In genomic region chr12:91414147-91414546, GRCh38 we compare ENCODE assay signal across 15 cellular contexts.
"Had no signal": no experiment of that assay in that cellular context is flagged by ENCODE, and none has a peak within 500 bp of the region (broad histone marks: within the 10 kb centered on the region; RNA-seq: fewer than 3 reads in every experiment).

No MANE protein-coding gene starts in this region.

- H3K27ac ChIP-seq: body of pancreas, gastrocnemius medialis, neutrophil, tibial artery had no signal

- H3K9me3 ChIP-seq: body of pancreas, gastrocnemius medialis, neutrophil, tibial artery had no signal

- H3K27me3 ChIP-seq: body of pancreas, gastrocnemius medialis, neutrophil, tibial artery had no signal

- H3K36me3 ChIP-seq: gastrocnemius medialis, neutrophil, tibial artery had no signal

- ATAC-seq: activated T-helper 17 cell treated with anti-CD3 and anti-CD28 coated beads, Interleukin-2, amount 50 U/mL, for 72 hours; body of pancreas; gastrocnemius medialis; naive thymus-derived CD4-positive, alpha-beta T cell had no signal

- H3K4me1 ChIP-seq: body of pancreas, gastrocnemius medialis, tibial artery had no signal

- H3K4me3 ChIP-seq: body of pancreas, gastrocnemius medialis, tibial artery had no signal

- DNase-seq: activated CD4-positive, alpha-beta T cell treated with anti-CD3 and anti-CD28 coated beads, Interleukin-2, amount 10 ng/mL, durations not matched to agents 7 days and 5 days; activated CD4-positive, CD25-positive, alpha-beta regulatory T cell; activated naive CD4-positive, alpha-beta T cell treated with anti-CD3 and anti-CD28 coated beads, Interleukin-2, amount 10 ng/mL, durations not matched to agents 7 days and 5 days; activated T-cell treated with anti-CD3 and anti-CD28 coated beads for 4 hours; amniotic stem cell; body of pancreas; dermis blood vessel endothelial cell; endodermal cell; gastrocnemius medialis; midbrain; naive thymus-derived CD4-positive, alpha-beta T cell; stimulated activated CD4-positive, alpha-beta T cell treated with anti-CD3 and anti-CD28 coated beads, Interleukin-4, amount 100 ng/mL, for 4 hours; tibial artery had no signal
